ENCODE assay signal across 1 cellular context in the genomic region with DNA sequence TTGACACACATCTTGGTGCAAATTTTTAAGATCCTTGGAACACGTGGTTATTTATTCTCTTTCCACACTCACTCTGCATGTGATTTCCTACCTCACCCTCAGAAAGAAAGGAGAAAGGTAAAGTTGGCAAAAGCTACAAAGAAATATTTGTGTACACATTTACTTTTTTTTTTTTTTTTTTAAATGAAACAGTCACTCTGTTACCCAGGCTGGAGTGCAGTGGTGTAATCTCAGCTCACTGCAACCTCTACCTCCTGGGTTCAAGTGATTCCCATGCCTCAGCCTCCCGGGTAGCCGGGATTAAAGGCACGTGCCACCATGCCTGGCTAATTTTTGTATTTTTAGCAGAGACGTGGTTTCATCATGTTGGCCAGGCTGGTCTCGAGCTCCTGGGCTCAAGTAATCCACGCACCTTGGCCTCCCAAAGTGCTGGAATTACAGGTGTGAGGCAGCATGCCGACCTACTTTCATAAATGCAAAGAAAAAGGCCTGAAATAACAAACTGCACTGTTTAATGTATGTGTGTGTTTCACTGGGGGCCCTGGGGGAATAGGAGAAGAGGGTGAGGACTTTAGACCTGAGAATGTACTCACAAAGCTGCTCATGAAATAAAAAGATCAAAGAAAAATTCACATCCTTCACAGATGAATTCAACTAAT.
A peak's percentile ranks its signal among the peaks of the same experiment; 100 is the strongest.
TF ChIP-seq lines count a peak whose summit lies in the region.

No MANE protein-coding gene starts in this region.

TF ChIP-seq in HepG2, 621 proteins besides CTCF, POLR2A, EP300 and RAD21 (continued from another document and continues in another):
- TF ChIP-seq SNAPC4 (CRISPR knock-in tag; IDR thresholded peaks at IDR 0.05) (no peak), GLI4 (CRISPR knock-in tag; IDR thresholded peaks at IDR 0.05; ENCODE audit: borderline replicate concordance) (no peak), U2AF2 (IDR thresholded peaks at IDR 0.05; ENCODE audit: low read depth, low read length) (no peak), ATRX (CRISPR knock-in tag; IDR thresholded peaks at IDR 0.05; ENCODE audit: borderline replicate concordance) (no peak), ZNF276 (CRISPR knock-in tag; IDR thresholded peaks at IDR 0.05; ENCODE audit: low read depth) (no peak), ZFY (CRISPR knock-in tag; IDR thresholded peaks at IDR 0.05) (peak; percentile 53; the same call in 1 of the 2 replicates), ZFAT (CRISPR knock-in tag; conservative IDR thresholded peaks at IDR 0.05) (no peak), PAF1 (CRISPR knock-in tag; IDR thresholded peaks at IDR 0.05) (no peak), ZNF329 (CRISPR knock-in tag; IDR thresholded peaks at IDR 0.05; ENCODE audit: low read depth) (no peak), CREM (IDR thresholded peaks at IDR 0.05) (peak; percentile 77), CREM (CRISPR knock-in tag; IDR thresholded peaks at IDR 0.05) (no peak), MBNL3 (CRISPR knock-in tag; conservative IDR thresholded peaks at IDR 0.05) (no peak), CAMTA2 (CRISPR knock-in tag; IDR thresholded peaks at IDR 0.05; ENCODE audit: borderline replicate concordance) (no peak), ZNF101 (CRISPR knock-in tag; IDR thresholded peaks at IDR 0.05; ENCODE audit: borderline replicate concordance, low read depth) (no peak), TBL1XR1 (IDR thresholded peaks at IDR 0.05; ENCODE audit: borderline replicate concordance, low read length, partially characterized antibody) (no peak), BRF2 (CRISPR knock-in tag; IDR thresholded peaks at IDR 0.05) (no peak), RXRB (CRISPR knock-in tag; IDR thresholded peaks at IDR 0.05; ENCODE audit: borderline replicate concordance) (0 out of 2 replicates have a peak, but pooled peaks have one; percentile 39), ZSCAN25 (CRISPR knock-in tag; IDR thresholded peaks at IDR 0.05) (no peak), PPARG (CRISPR knock-in tag; conservative IDR thresholded peaks at IDR 0.05) (no peak; the same call in 1 of the 2 replicates), AGO2 (optimal IDR thresholded peaks at IDR 0.05; ENCODE audit: low read depth, low read length) (no peak), ZNF205 (CRISPR knock-in tag; IDR thresholded peaks at IDR 0.05) (no peak), NFKBIZ (CRISPR knock-in tag; IDR thresholded peaks at IDR 0.05) (no peak), ATF4 (CRISPR knock-in tag; IDR thresholded peaks at IDR 0.05) (peak in 1 of 2 experiments; percentile 53; a peak in 1 of 4 replicates), ZEB1 (IDR thresholded peaks at IDR 0.05; ENCODE audit: insufficient replicate concordance, low read depth) (peak; percentile 89), ZNF710 (CRISPR knock-in tag; IDR thresholded peaks at IDR 0.05; ENCODE audit: borderline replicate concordance) (0 out of 2 replicates have a peak, but pooled peaks have one; percentile 46), ZFP36 (IDR thresholded peaks at IDR 0.05; ENCODE audit: borderline replicate concordance, low read depth, low read length, partially characterized antibody) (no peak), ZBTB21 (CRISPR knock-in tag; IDR thresholded peaks at IDR 0.05) (no peak), JDP2 (CRISPR knock-in tag; IDR thresholded peaks at IDR 0.05; ENCODE audit: borderline replicate concordance) (no peak), TOPORS (CRISPR knock-in tag; IDR thresholded peaks at IDR 0.05) (no peak), SKI (IDR thresholded peaks at IDR 0.05; ENCODE audit: partially characterized antibody) (no peak), DMAP1 (CRISPR knock-in tag; IDR thresholded peaks at IDR 0.05) (no peak), ZFP90 (CRISPR knock-in tag; IDR thresholded peaks at IDR 0.05; ENCODE audit: borderline replicate concordance) (no peak), KLF15 (CRISPR knock-in tag; IDR thresholded peaks at IDR 0.05; ENCODE audit: borderline replicate concordance) (no peak), MAF1 (CRISPR knock-in tag; IDR thresholded peaks at IDR 0.05; ENCODE audit: borderline replicate concordance) (no peak), MXI1 (IDR thresholded peaks at IDR 0.05; ENCODE audit: borderline replicate concordance, low read depth, low read length) (no peak; the same call in 2 of the 3 replicates), ZNF850 (CRISPR knock-in tag; conservative IDR thresholded peaks at IDR 0.05) (no peak), ZSCAN29 (CRISPR knock-in tag; conservative IDR thresholded peaks at IDR 0.05) (no peak), ZNF746 (CRISPR knock-in tag; IDR thresholded peaks at IDR 0.05) (no peak), ZSCAN9 (CRISPR knock-in tag; IDR thresholded peaks at IDR 0.05; ENCODE audit: borderline replicate concordance) (no peak), GTF3A (CRISPR knock-in tag; conservative IDR thresholded peaks at IDR 0.05) (no peak), ZNF792 (CRISPR knock-in tag; IDR thresholded peaks at IDR 0.05) (peak; percentile 33; the same call in 1 of the 2 replicates), BORCS8-MEF2B (CRISPR knock-in tag; IDR thresholded peaks at IDR 0.05) (no peak)
- TF ChIP-seq, protein P1, sequence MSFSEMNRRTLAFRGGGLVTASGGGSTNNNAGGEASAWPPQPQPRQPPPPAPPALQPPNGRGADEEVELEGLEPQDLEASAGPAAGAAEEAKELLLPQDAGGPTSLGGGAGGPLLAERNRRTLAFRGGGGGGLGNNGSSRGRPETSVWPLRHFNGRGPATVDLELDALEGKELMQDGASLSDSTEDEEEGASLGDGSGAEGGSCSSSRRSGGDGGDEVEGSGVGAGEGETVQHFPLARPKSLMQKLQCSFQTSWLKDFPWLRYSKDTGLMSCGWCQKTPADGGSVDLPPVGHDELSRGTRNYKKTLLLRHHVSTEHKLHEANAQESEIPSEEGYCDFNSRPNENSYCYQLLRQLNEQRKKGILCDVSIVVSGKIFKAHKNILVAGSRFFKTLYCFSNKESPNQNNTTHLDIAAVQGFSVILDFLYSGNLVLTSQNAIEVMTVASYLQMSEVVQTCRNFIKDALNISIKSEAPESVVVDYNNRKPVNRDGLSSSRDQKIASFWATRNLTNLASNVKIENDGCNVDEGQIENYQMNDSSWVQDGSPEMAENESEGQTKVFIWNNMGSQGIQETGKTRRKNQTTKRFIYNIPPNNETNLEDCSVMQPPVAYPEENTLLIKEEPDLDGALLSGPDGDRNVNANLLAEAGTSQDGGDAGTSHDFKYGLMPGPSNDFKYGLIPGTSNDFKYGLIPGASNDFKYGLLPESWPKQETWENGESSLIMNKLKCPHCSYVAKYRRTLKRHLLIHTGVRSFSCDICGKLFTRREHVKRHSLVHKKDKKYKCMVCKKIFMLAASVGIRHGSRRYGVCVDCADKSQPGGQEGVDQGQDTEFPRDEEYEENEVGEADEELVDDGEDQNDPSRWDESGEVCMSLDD (CRISPR knock-in tag; IDR thresholded peaks at IDR 0.05; ENCODE audit: borderline replicate concordance) = no peak
- TF ChIP-seq, protein P2, sequence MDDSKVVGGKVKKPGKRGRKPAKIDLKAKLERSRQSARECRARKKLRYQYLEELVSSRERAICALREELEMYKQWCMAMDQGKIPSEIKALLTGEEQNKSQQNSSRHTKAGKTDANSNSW (CRISPR knock-in tag; IDR thresholded peaks at IDR 0.05; ENCODE audit: borderline replicate concordance) = no peak
- TF ChIP-seq, protein P3, sequence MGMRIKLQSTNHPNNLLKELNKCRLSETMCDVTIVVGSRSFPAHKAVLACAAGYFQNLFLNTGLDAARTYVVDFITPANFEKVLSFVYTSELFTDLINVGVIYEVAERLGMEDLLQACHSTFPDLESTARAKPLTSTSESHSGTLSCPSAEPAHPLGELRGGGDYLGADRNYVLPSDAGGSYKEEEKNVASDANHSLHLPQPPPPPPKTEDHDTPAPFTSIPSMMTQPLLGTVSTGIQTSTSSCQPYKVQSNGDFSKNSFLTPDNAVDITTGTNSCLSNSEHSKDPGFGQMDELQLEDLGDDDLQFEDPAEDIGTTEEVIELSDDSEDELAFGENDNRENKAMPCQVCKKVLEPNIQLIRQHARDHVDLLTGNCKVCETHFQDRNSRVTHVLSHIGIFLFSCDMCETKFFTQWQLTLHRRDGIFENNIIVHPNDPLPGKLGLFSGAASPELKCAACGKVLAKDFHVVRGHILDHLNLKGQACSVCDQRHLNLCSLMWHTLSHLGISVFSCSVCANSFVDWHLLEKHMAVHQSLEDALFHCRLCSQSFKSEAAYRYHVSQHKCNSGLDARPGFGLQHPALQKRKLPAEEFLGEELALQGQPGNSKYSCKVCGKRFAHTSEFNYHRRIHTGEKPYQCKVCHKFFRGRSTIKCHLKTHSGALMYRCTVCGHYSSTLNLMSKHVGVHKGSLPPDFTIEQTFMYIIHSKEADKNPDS (CRISPR knock-in tag; IDR thresholded peaks at IDR 0.05) = no peak
- TF ChIP-seq, protein P4, sequence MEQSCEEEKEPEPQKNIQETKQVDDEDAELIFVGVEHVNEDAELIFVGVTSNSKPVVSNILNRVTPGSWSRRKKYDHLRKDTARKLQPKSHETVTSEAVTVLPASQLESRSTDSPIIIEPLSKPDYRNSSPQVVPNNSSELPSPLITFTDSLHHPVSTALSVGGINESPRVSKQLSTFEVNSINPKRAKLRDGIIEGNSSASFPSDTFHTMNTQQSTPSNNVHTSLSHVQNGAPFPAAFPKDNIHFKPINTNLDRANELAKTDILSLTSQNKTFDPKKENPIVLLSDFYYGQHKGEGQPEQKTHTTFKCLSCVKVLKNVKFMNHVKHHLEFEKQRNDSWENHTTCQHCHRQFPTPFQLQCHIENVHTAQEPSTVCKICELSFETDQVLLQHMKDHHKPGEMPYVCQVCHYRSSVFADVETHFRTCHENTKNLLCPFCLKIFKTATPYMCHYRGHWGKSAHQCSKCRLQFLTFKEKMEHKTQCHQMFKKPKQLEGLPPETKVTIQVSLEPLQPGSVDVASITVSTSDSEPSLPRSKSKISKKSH (CRISPR knock-in tag; IDR thresholded peaks at IDR 0.05; ENCODE audit: borderline replicate concordance) = no peak
